ENCODE assay signal across 20 cellular contexts in genomic region chr5:43648499-43649124, GRCh38. TPM values are rescaled to one million over a fixed set of nuclear protein-coding genes. Genes with fewer than 3 reads are reported as not detected.
DNase-seq lines count a peak whose midpoint lies in the region; ATAC-seq and TF ChIP-seq lines count a peak whose summit lies in the region.
"Had no signal": no experiment of that assay in that cellular context is flagged by ENCODE, and none has a peak within 500 bp of the region (broad histone marks: within the 10 kb centered on the region; RNA-seq: fewer than 3 reads in every experiment).

No MANE protein-coding gene starts in this region.

- H3K4me3 ChIP-seq in brain microvascular endothelial cell (ENCODE audit: low read depth, low read length) (no peak overlapping the region), skeletal muscle satellite cell (ENCODE audit: low read length) (no peak overlapping the region), esophagus squamous epithelium (no peak overlapping the region)
- H3K4me3 ChIP-seq: coronary artery, heart right ventricle, psoas muscle, upper lobe of left lung had no signal

- peak overlapping the region; percentile 58 for H3K9ac ChIP-seq in skeletal muscle satellite cell (ENCODE audit: low read depth, low read length)

- H3K4me1 ChIP-seq in skeletal muscle satellite cell (ENCODE audit: control insufficient read depth, insufficient read depth, low read length) (peaks cover 28% of the 10 kb centered on the region), esophagus squamous epithelium (peaks cover 0 to 4% (median 0%) of the 10 kb centered on the region in 3 donors)
- H3K4me1 ChIP-seq: upper lobe of left lung had no signal

- peaks cover 77 to 93% of the 10 kb centered on the region in 2 donors for H3K36me3 Mint-ChIP-seq in CD14-positive monocyte

- H3K9me3 ChIP-seq in skeletal muscle satellite cell (replicated peaks; ENCODE audit: low read length) (no peaks in the 10 kb centered on the region), esophagus squamous epithelium (no peaks in the 10 kb centered on the region)
- H3K9me3 ChIP-seq: heart right ventricle, psoas muscle, upper lobe of left lung had no signal

- no peaks in the 10 kb centered on the region for H3K27me3 ChIP-seq in brain microvascular endothelial cell (replicated peaks)
- H3K27me3 ChIP-seq in skeletal muscle satellite cell (ENCODE audit: control insufficient read depth, insufficient read depth, low read length): no peaks in the 10 kb centered on the region
- H3K27me3 ChIP-seq in esophagus squamous epithelium: no peaks in the 10 kb centered on the region
- H3K27me3 ChIP-seq: heart right ventricle, upper lobe of left lung had no signal

- DNase-seq in EH (ENCODE audit: low read depth) (peak; percentile 64), brain microvascular endothelial cell (no peak), left cardiac atrium (no peak), NCI-H1048 (lab: John Stamatoyannopoulos, UW) (no peak), posterior vena cava (ENCODE audit: low spot score) (no peak), esophagus squamous epithelium (lab: John Stamatoyannopoulos, UW) (no peak), CD14-positive monocyte (ENCODE audit: low spot score) (no peak)
- DNase-seq: CD8-positive, alpha-beta memory T cell; H9; heart right ventricle; naive thymus-derived CD8-positive, alpha-beta T cell; NCI-H1930; NCI-H510A; stimulated activated CD4-positive, alpha-beta T cell treated with anti-CD3 and anti-CD28 coated beads, Interleukin-15, amount 100 ng/mL, for 24 hours; stimulated activated naive CD4-positive, alpha-beta T cell treated with Interleukin-2 at 50 U/mL for 16 hours; T-cell; upper lobe of left lung had no signal

- H3K9me3 Mint-ChIP-seq in CD14-positive monocyte: no peaks in the 10 kb centered on the region
- H3K9me3 Mint-ChIP-seq: CD8-positive, alpha-beta memory T cell; H9; naive thymus-derived CD8-positive, alpha-beta T cell; T-cell had no signal

- H3K4me1 Mint-ChIP-seq in CD14-positive monocyte: no peaks in the 10 kb centered on the region
- H3K4me1 Mint-ChIP-seq: H9; naive thymus-derived CD8-positive, alpha-beta T cell had no signal

- H3K27me3 Mint-ChIP-seq in CD14-positive monocyte (ENCODE audit: low read depth in 3 of 3): no peaks in the 10 kb centered on the region
- H3K27me3 Mint-ChIP-seq: naive thymus-derived CD8-positive, alpha-beta T cell; T-cell had no signal

- no peak for TF ChIP-seq POLR2A in esophagus squamous epithelium (IDR thresholded peaks at IDR 0.05)

- ATAC-seq in left cardiac atrium: peak; percentile 17 to 30
- ATAC-seq: naive thymus-derived CD8-positive, alpha-beta T cell; T-cell had no signal

- intact Hi-C loops in left cardiac atrium (cut with DNase I) (no loop called here), posterior vena cava (cut with DNase I) (no loop called here), esophagus squamous epithelium (cut with DNase I) (no loop called here), CD14-positive monocyte (cut with micrococcal nuclease) (no loop called here)

- 53 to 75% methylated on average over 2 of the region's 2 CpGs for WGBS in esophagus squamous epithelium, 2 donors

- H3K36me3 ChIP-seq in brain microvascular endothelial cell (replicated peaks): peaks cover 4% of the 10 kb centered on the region
- H3K36me3 ChIP-seq in skeletal muscle satellite cell (ENCODE audit: insufficient read depth, low read length): peaks cover 45% of the 10 kb centered on the region
- peaks cover 0 to 88% (median 3%) of the 10 kb centered on the region in 3 donors for H3K36me3 ChIP-seq in esophagus squamous epithelium

- H3K4me3 Mint-ChIP-seq in CD14-positive monocyte: no peak overlapping the region
- H3K4me3 Mint-ChIP-seq: CD8-positive, alpha-beta memory T cell; H9; naive thymus-derived CD8-positive, alpha-beta T cell; T-cell had no signal

- in situ Hi-C loops in brain microvascular endothelial cell (cut with HindIII; ENCODE audit: low pct_ligation_motif_present, low sequenced_read_pairs): no loop called here

- H3K27ac ChIP-seq in brain microvascular endothelial cell (peak overlapping the region; percentile 75), esophagus squamous epithelium (peak overlapping the region in 2 of 4 donors; percentile 31 to 56)
- H3K27ac ChIP-seq: psoas muscle, upper lobe of left lung had no signal

- peak overlapping the region in 1 of 7 donors; percentile 61 for H3K27ac Mint-ChIP-seq in CD14-positive monocyte
- H3K27ac Mint-ChIP-seq: T-cell had no signal

- TF ChIP-seq CTCF in brain microvascular endothelial cell (IDR thresholded peaks at IDR 0.05; ENCODE audit: low read depth, low read length, missing control alignments) (no peak), esophagus squamous epithelium (IDR thresholded peaks at IDR 0.05) (no peak), CD14-positive monocyte (IDR thresholded peaks at IDR 0.05) (no peak)

- H3K4me2 ChIP-seq in skeletal muscle satellite cell (ENCODE audit: low read length): peak overlapping the region; percentile 32

RNA-seq across cellular contexts. Expression of gene NNT, which starts 45.6 kb away (rescaled TPM):
- total RNA-seq in left cardiac atrium (100 to 1,000 TPM; 323 to 422 TPM), posterior vena cava (10 to 100 TPM; 62.4 to 65.1 TPM), esophagus squamous epithelium (10 to 100 TPM; 16.0 to 35.1 (median 29.1) TPM)
- total RNA-seq in skeletal muscle satellite cell (2012; rRNA removed): 32.3 and 45.9 TPM in 2 replicates
- 10 to 100 TPM; 41.2 to 47.2 TPM for polyA plus RNA-seq in CD14-positive monocyte

Comparison
In these comparisons a context has a peak if more than half of its experiments do, and no peak if none do; other contexts are left out.
1. RNA of gene NNT, which starts 45.6 kb away (total RNA-seq): 323 to 422 TPM in left cardiac atrium; 62.4 to 65.1 TPM in posterior vena cava and 16.0 to 35.1 TPM in esophagus squamous epithelium; every median in the first group is over 4 times any median in the second.